Comparison of ENCODE assay signal across 1 cellular context in the genomic region with DNA sequence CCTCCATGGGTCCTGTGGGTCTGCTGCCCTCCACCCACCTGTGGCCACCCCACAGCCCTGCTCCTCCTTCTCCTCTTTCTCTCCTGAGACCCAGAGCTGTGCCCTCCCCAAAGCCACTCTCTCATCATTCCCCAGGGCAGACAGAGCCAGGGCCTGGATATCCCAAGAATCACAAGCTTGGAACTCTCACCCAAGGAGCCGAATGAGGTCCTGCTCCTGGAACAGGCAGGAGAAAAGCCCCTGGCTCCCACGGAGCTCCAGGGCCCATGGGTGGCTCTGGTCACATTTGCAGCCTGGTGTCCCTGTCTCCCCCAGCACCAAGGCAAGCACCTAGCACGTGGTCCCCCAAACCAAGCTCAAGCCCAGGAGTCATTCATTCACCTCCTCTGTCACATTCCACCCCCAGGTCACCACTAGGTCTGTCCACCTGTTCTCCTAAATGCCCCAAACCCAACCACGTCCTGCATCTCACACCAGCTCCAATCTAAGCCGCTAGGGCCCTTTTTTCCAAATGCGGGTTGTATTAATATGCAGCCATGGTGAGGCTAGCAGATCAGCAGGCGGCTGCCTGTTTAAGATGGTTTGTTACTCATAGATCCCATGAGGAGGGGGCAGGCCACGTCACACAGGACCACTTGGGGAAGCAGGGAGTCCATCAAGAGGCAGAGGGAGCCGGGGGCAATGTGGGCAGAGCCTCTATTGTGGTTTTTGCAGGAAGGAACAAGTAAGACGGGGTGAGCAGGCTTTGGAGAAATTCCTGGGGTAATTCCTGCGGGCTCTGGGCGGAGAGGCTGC.
TF ChIP-seq lines count a peak whose summit lies in the region.

No MANE protein-coding gene starts in this region.

TF ChIP-seq in GM23338, 12 proteins besides CTCF, POLR2A, EP300 and RAD21 (continued from another document):
- TF ChIP-seq, protein P1, sequence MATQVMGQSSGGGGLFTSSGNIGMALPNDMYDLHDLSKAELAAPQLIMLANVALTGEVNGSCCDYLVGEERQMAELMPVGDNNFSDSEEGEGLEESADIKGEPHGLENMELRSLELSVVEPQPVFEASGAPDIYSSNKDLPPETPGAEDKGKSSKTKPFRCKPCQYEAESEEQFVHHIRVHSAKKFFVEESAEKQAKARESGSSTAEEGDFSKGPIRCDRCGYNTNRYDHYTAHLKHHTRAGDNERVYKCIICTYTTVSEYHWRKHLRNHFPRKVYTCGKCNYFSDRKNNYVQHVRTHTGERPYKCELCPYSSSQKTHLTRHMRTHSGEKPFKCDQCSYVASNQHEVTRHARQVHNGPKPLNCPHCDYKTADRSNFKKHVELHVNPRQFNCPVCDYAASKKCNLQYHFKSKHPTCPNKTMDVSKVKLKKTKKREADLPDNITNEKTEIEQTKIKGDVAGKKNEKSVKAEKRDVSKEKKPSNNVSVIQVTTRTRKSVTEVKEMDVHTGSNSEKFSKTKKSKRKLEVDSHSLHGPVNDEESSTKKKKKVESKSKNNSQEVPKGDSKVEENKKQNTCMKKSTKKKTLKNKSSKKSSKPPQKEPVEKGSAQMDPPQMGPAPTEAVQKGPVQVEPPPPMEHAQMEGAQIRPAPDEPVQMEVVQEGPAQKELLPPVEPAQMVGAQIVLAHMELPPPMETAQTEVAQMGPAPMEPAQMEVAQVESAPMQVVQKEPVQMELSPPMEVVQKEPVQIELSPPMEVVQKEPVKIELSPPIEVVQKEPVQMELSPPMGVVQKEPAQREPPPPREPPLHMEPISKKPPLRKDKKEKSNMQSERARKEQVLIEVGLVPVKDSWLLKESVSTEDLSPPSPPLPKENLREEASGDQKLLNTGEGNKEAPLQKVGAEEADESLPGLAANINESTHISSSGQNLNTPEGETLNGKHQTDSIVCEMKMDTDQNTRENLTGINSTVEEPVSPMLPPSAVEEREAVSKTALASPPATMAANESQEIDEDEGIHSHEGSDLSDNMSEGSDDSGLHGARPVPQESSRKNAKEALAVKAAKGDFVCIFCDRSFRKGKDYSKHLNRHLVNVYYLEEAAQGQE (IDR thresholded peaks at IDR 0.05; ENCODE audit: unreplicated experiment), result no peak
- TF ChIP-seq POLR2AphosphoS5 (IDR thresholded peaks at IDR 0.05; ENCODE audit: low read depth) (no peak), EZH2phosphoT487 (IDR thresholded peaks at IDR 0.05; ENCODE audit: unreplicated experiment) (no peak), JUNB (IDR thresholded peaks at IDR 0.05; ENCODE audit: unreplicated experiment) (no peak)
